In genomic region chr10:114537791-114538543, GRCh38 we compare ENCODE assay signal across 11 cellular contexts.
A peak's percentile ranks its signal among the peaks of the same experiment; 100 is the strongest.
DNase-seq lines count a peak whose midpoint lies in the region; ATAC-seq, FAIRE-seq and TF ChIP-seq lines count a peak whose summit lies in the region.
"Had no signal": no experiment of that assay in that cellular context is flagged by ENCODE, and none has a peak within 500 bp of the region (broad histone marks: within the 10 kb centered on the region; RNA-seq: fewer than 3 reads in every experiment).

No MANE protein-coding gene starts in this region.

- no peak for ATAC-seq in activated CD4-positive, alpha-beta T cell treated with anti-CD3 and anti-CD28 coated beads for 36 hours
- ATAC-seq in GM12878 = no peak
- ATAC-seq in GM19467 (IDR thresholded peaks at IDR 0.05; ENCODE audit: unreplicated experiment) = no peak
- ATAC-seq in GM18498 (IDR thresholded peaks at IDR 0.05; ENCODE audit: unreplicated experiment) = no peak

- RAD21 ChIA-PET in GM12878 (lab: Charles Lee; ENCODE audit: unreplicated experiment) = interaction anchor here (1.7 kb wide), 1 partner anchor 66 kb away, joined by 7 read pairs; no protein-coding TSS in a partner anchor

- no peak for TF ChIP-seq RAD21 in GM12878 (IDR thresholded peaks at IDR 0.05; ENCODE audit: insufficient read depth, low read depth, low read length)

- DNase-seq in activated CD4-positive, alpha-beta T cell treated with anti-CD3 and anti-CD28 coated beads for 36 hours = no peak
- no peak for DNase-seq in activated CD4-positive, alpha-beta T cell treated with anti-CD3 and anti-CD28 coated beads for 48 hours
- DNase-seq in GM12878 (ENCODE audit: low read depth, low spot score) (no peak), SKM-1 (lab: John Stamatoyannopoulos, UW; ENCODE audit: unreplicated experiment) (no peak)
- DNase-seq: NCI-H1436 treated with DMSO at 0.1 percent for 48 hours, occipital lobe, SJCRH30 had no signal

- H3K36me3 ChIP-seq in HUES6 (ENCODE audit: control insufficient read depth, insufficient read depth, low read length) (no peaks in the 10 kb centered on the region), GM12878 (ENCODE audit: control insufficient read depth in 2 of 2, insufficient read depth in 2 of 2, low read length in 1 of 2) (no peaks in the 10 kb centered on the region)

- peaks cover 60% of the 10 kb centered on the region for H3K4me1 Mint-ChIP-seq in activated CD4-positive, alpha-beta T cell treated with anti-CD3 and anti-CD28 coated beads for 36 hours
- H3K4me1 Mint-ChIP-seq in nephron = peaks cover 24% of the 10 kb centered on the region

- TF ChIP-seq CTCF in GM12878 (IDR thresholded peaks at IDR 0.05 in 2 of 3, conservative IDR thresholded peaks at IDR 0.05 in 1 of 3; ENCODE audit: control insufficient read depth in 2 of 3, extremely low read depth in 1 of 3, insufficient read depth in 1 of 3, low read depth in 3 of 3, low read length in 3 of 3) (no peak), nephron (IDR thresholded peaks at IDR 0.05; ENCODE audit: unreplicated experiment in 3 of 3) (no peak)

- H3K27ac ChIP-seq in HUES6 (ENCODE audit: low read depth, low read length) (no peak overlapping the region), GM12878 (ENCODE audit: control insufficient read depth, insufficient read depth) (no peak overlapping the region)
- H3K27ac ChIP-seq: SJCRH30 had no signal

- CTCF ChIA-PET in activated CD4-positive, alpha-beta T cell treated with anti-CD3 and anti-CD28 coated beads for 36 hours (lab: Charles Lee) = interaction anchor here (1.6 to 2.3 kb wide), 2 partner anchors 11 to 66 kb away, joined by 4 to 8 read pairs; no protein-coding TSS in a partner anchor
- CTCF ChIA-PET in GM12878 (lab: Yijun Ruan, JAX) = interaction anchor here (0.6 to 0.8 kb wide), 2 partner anchors 12 to 210 kb away, joined by 3 read pairs; no protein-coding TSS in a partner anchor

- in situ Hi-C loops in GM12878 (cut with MboI) = loop anchor here (25.0 kb wide), 1 partner anchor 101 kb away; no protein-coding TSS in a partner anchor

- no peak for TF ChIP-seq EP300 in GM12878 (IDR thresholded peaks at IDR 0.05; ENCODE audit: borderline replicate concordance in 1 of 2, control insufficient read depth in 1 of 2, low read depth in 2 of 2, low read length in 2 of 2)

- H3K36me3 Mint-ChIP-seq in activated CD4-positive, alpha-beta T cell treated with anti-CD3 and anti-CD28 coated beads for 36 hours (ENCODE audit: low read depth) = no peaks in the 10 kb centered on the region
- no peaks in the 10 kb centered on the region for H3K36me3 Mint-ChIP-seq in nephron (ENCODE audit: low read depth)

- FAIRE-seq in GM12878 (lab: Jason Lieb, UNC) = no peak

- H3K9ac ChIP-seq in HUES6 (ENCODE audit: low read length) = no peak overlapping the region
- no peak overlapping the region for H3K9ac ChIP-seq in GM12878 (ENCODE audit: control insufficient read depth, insufficient read depth, low read length)

- no peak overlapping the region for H3K4me2 ChIP-seq in GM12878 (ENCODE audit: control insufficient read depth, insufficient read depth)

- H3K4me3 ChIP-seq in HUES6 (ENCODE audit: low read depth, low read length) (peak overlapping the region; percentile 31; the same call in 1 of the 2 replicates), GM12878 (no peak overlapping the region)
- H3K4me3 ChIP-seq: SJCRH30 had no signal

- peak overlapping the region; percentile 99 for H3K27ac Mint-ChIP-seq in activated CD4-positive, alpha-beta T cell treated with anti-CD3 and anti-CD28 coated beads for 36 hours
- peak overlapping the region in 2 of 3 experiments; percentile 44 to 58 for H3K27ac Mint-ChIP-seq in nephron

- SMC1A ChIA-PET in GM12878 (lab: Charles Lee; ENCODE audit: uncharacterized antibody, unreplicated experiment) = interaction anchor here (0.9 to 1.3 kb wide), 2 partner anchors 24 to 66 kb away, joined by 3 read pairs; no protein-coding TSS in a partner anchor

- peaks cover 7% of the 10 kb centered on the region for H3K9me3 ChIP-seq in HUES6 (ENCODE audit: control insufficient read depth, insufficient read depth, low read depth, low read length)
- H3K9me3 ChIP-seq in GM12878 (replicated peaks; ENCODE audit: control insufficient read depth, insufficient read depth, low read length) = peaks cover 2% of the 10 kb centered on the region; the same call in 1 of the 3 replicates

- H3K4me3 Mint-ChIP-seq in activated CD4-positive, alpha-beta T cell treated with anti-CD3 and anti-CD28 coated beads for 36 hours = peak overlapping the region; percentile 65
- H3K4me3 Mint-ChIP-seq in nephron = no peak overlapping the region

- H4K20me1 ChIP-seq in GM12878 (ENCODE audit: control insufficient read depth, insufficient read depth) = no peaks in the 10 kb centered on the region

- intact Hi-C loops in activated CD4-positive, alpha-beta T cell treated with anti-CD3 and anti-CD28 coated beads for 36 hours (cut with DNase I, micrococcal nuclease) = loop anchor here in 1 of 2 experiments (1.0 kb wide), 1 partner anchor 11 kb away; no protein-coding TSS in a partner anchor
- intact Hi-C loops in GM12878 (cut with micrococcal nuclease; ENCODE audit: unreplicated experiment) = no loop called here

- no peaks in the 10 kb centered on the region for H3K27me3 Mint-ChIP-seq in activated CD4-positive, alpha-beta T cell treated with anti-CD3 and anti-CD28 coated beads for 36 hours
- peaks cover 13% of the 10 kb centered on the region for H3K27me3 Mint-ChIP-seq in nephron (ENCODE audit: low read depth)

- peak overlapping the region; percentile 66 for H2AFZ ChIP-seq in GM12878 (ENCODE audit: control insufficient read depth, low read depth, low read length)

- H3K4me1 ChIP-seq in HUES6 (ENCODE audit: control insufficient read depth, insufficient read depth, low read length) (peaks cover 27% of the 10 kb centered on the region), GM12878 (ENCODE audit: control insufficient read depth, insufficient read depth, low read length) (peaks cover 34% of the 10 kb centered on the region)
- H3K4me1 ChIP-seq: SJCRH30 had no signal

- BruUV-seq in GM12878 (replicated peaks; lab: Mats Ljungman, UMichigan) = no TSS peak

- 52% methylated on average over 5 of the region's 5 CpGs for WGBS in GM12878 (ENCODE audit: insufficient coverage, insufficient replicate concordance, low lambda C conversion rate, missing lambda C conversion rate)

- H3K27me3 ChIP-seq in HUES6 (ENCODE audit: control insufficient read depth, insufficient read depth, low read length) (no peaks in the 10 kb centered on the region), GM12878 (replicated peaks in 1 of 2; ENCODE audit: control insufficient read depth in 2 of 2, insufficient read depth in 2 of 2, low read length in 1 of 2) (no peaks in the 10 kb centered on the region)
- H3K27me3 ChIP-seq: SJCRH30 had no signal

- no peak for TF ChIP-seq POLR2A in GM12878 (IDR thresholded peaks at IDR 0.05; ENCODE audit: low read depth, low read length)

- H3K9me3 Mint-ChIP-seq in activated CD4-positive, alpha-beta T cell treated with anti-CD3 and anti-CD28 coated beads for 36 hours (ENCODE audit: low read depth) = no peaks in the 10 kb centered on the region
- H3K9me3 Mint-ChIP-seq in nephron = no peaks in the 10 kb centered on the region

- POLR2A ChIA-PET in activated CD4-positive, alpha-beta T cell treated with anti-CD3 and anti-CD28 coated beads for 36 hours (lab: Charles Lee) = no interaction called here
- POLR2A ChIA-PET in GM12878 (lab: Charles Lee) = no interaction called here

- H3K79me2 ChIP-seq in GM12878 (ENCODE audit: control insufficient read depth, insufficient read depth, low read length) = no peaks in the 10 kb centered on the region

TF ChIP-seq in GM12878, 131 proteins besides CTCF, POLR2A, EP300 and RAD21 (continues in another document):
- TF ChIP-seq ZBTB40 (IDR thresholded peaks at IDR 0.05; ENCODE audit: borderline replicate concordance) = no peak
- TF ChIP-seq KLF5 (IDR thresholded peaks at IDR 0.05; ENCODE audit: partially characterized antibody) = no peak
- no peak for TF ChIP-seq STAT3 (IDR thresholded peaks at IDR 0.05; ENCODE audit: low read depth, low read length)
- TF ChIP-seq RUNX3 (IDR thresholded peaks at IDR 0.05; ENCODE audit: low read length) = no peak
